In genomic region chr14:37673439-37673838, GRCh38 we compare ENCODE assay signal across 27 cellular contexts.
"Had no signal": no experiment of that assay in that cellular context is flagged by ENCODE, and none has a peak within 500 bp of the region (broad histone marks: within the 10 kb centered on the region; RNA-seq: fewer than 3 reads in every experiment).

No MANE protein-coding gene starts in this region.

- H3K4me1 Mint-ChIP-seq: central memory CD8-positive, alpha-beta T cell; neural crest cell; stimulated activated naive CD8-positive, alpha-beta T cell treated with anti-CD3 and anti-CD28 coated beads, Interleukin-15, amount 100 ng/mL, for 72 hours had no signal

- H3K27me3 Mint-ChIP-seq: central memory CD8-positive, alpha-beta T cell; progenitor cell of endocrine pancreas; stimulated activated naive CD8-positive, alpha-beta T cell treated with anti-CD3 and anti-CD28 coated beads, Interleukin-15, amount 100 ng/mL, for 72 hours had no signal

- ATAC-seq: left colon; stimulated activated naive CD8-positive, alpha-beta T cell treated with anti-CD3 and anti-CD28 coated beads, Interleukin-15, amount 100 ng/mL, for 72 hours had no signal

- H3K36me3 ChIP-seq: ascending aorta, right atrium auricular region, suprapubic skin, transverse colon, uterus had no signal

- H3K27me3 ChIP-seq: ascending aorta, right atrium auricular region, suprapubic skin, transverse colon, uterus had no signal

- H3K4me3 Mint-ChIP-seq: central memory CD8-positive, alpha-beta T cell; mesothelial cell of epicardium; neural crest cell; stimulated activated naive CD8-positive, alpha-beta T cell treated with anti-CD3 and anti-CD28 coated beads, Interleukin-15, amount 100 ng/mL, for 72 hours had no signal

- DNase-seq: activated CD4-positive, alpha-beta T cell treated with anti-CD3 and anti-CD28 coated beads for 1 hour; activated CD8-positive, alpha-beta memory T cell treated with anti-CD3 and anti-CD28 coated beads for 24 hours; activated CD8-positive, alpha-beta memory T cell treated with anti-CD3 and anti-CD28 coated beads, Interleukin-2, amount 50 U/mL, for 48 hours; activated effector memory CD4-positive, alpha-beta T cell treated with anti-CD3 and anti-CD28 coated beads, Interleukin-2, amount 50 U/mL, for 16 hours; activated naive CD4-positive, alpha-beta T cell treated with anti-CD3 and anti-CD28 coated beads, Interleukin-2, amount 50 U/mL, for 16 hours; activated T-cell treated with anti-CD3 and anti-CD28 coated beads, Interleukin-2, amount 50 U/mL, for 48 hours; erythroblast; foreskin melanocyte; hypothalamus; islet precursor cell; left colon; stimulated activated CD4-positive, alpha-beta T cell treated with anti-CD3 and anti-CD28 coated beads, Interleukin-15, amount 100 ng/mL, for 24 hours; stimulated activated CD4-positive, alpha-beta T cell treated with anti-CD3 and anti-CD28 coated beads, Interleukin-2, amount 100 ng/mL, for 48 hours; stimulated activated naive CD8-positive, alpha-beta T cell treated with anti-CD3 and anti-CD28 coated beads, Interleukin-15, amount 100 ng/mL, for 72 hours; transverse colon; uterus had no signal

- H3K4me3 ChIP-seq: ascending aorta, coronary artery, lung, right atrium auricular region, skin epidermis, suprapubic skin, transverse colon, uterus had no signal

- H3K36me3 Mint-ChIP-seq: mesothelial cell of epicardium had no signal

- H3K27ac ChIP-seq: ascending aorta, coronary artery, right atrium auricular region, skin epidermis, suprapubic skin, transverse colon, uterus, VCaP had no signal

- H3K9me3 ChIP-seq: ascending aorta, right atrium auricular region, suprapubic skin, transverse colon, uterus had no signal

- H3K4me1 ChIP-seq: ascending aorta, right atrium auricular region, suprapubic skin, transverse colon, uterus had no signal

- H3K27ac Mint-ChIP-seq: mesothelial cell of epicardium; progenitor cell of endocrine pancreas; stimulated activated naive CD8-positive, alpha-beta T cell treated with anti-CD3 and anti-CD28 coated beads, Interleukin-15, amount 100 ng/mL, for 72 hours had no signal

- H3K9me3 Mint-ChIP-seq: mesothelial cell of epicardium, neural crest cell had no signal
